In genomic region chr1:10473145-10473765, GRCh38 we compare ENCODE assay signal across 1 cellular context.
TF ChIP-seq lines count a peak whose summit lies in the region.

No MANE protein-coding gene starts in this region.

TF ChIP-seq in K562, 482 proteins besides CTCF, POLR2A, EP300 and RAD21 (continued from another document):
- TF ChIP-seq ILF3 (IDR thresholded peaks at IDR 0.05; ENCODE audit: borderline replicate concordance) (no peak), FOXP1 (CRISPR knock-in tag; IDR thresholded peaks at IDR 0.05) (no peak), KAT7 (CRISPR knock-in tag; IDR thresholded peaks at IDR 0.05; ENCODE audit: borderline replicate concordance) (no peak), NUFIP1 (IDR thresholded peaks at IDR 0.05; ENCODE audit: partially characterized antibody) (peak; percentile 30), ZC3H4 (CRISPR knock-in tag; IDR thresholded peaks at IDR 0.05; ENCODE audit: borderline replicate concordance) (no peak), TAF1 (IDR thresholded peaks at IDR 0.05; ENCODE audit: control insufficient read depth, extremely low read depth, insufficient read depth, low read length, severe bottlenecking) (peak; percentile 49), E2F4 (CRISPR knock-in tag; IDR thresholded peaks at IDR 0.05; ENCODE audit: low read depth) (no peak), HLTF (IDR thresholded peaks at IDR 0.05) (no peak)
